8 cellular contexts compared by ENCODE assay signal in the genomic region with DNA sequence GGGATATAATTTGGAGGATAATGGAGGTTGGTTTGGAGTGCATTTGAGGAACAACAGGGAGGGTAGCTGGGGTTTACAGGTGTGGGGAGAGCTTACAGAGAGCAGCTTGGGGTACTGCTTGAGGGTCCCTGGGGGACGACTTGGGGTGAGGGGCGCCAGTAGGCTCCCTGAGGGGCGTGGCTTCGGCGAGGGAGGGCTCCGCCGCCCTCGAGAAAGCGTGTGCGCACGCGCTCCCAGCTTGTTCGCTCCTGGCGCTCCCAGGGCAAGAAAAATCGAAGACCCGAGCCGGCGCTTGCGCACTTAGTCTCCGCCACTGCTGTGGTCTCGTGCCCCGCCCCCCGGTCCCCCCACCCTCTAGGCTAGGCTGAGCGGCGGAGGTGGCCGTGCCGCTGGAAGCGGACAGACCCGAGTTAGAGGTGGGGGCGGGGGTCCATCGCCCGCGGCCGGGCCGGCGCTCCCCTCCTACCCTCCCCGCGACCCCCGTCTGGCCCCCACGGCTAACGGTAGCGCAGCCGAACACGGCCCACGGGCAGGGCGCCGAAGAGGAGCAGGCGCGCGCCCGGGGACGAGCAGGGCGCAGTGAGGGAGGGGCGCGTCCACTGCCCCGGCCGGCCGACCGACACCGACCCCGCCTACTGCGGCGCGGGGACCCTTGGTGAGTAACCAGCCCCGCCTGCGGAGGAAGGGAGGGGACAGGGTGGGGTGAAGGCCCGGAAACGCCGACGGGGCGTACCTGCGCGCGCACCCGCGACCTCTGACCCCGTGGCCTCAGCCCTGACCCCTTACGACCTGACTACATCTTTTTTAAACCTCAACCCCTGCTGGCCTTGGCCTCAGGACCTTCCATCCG. TPM values are rescaled to one million over a fixed set of nuclear protein-coding genes. Genes with fewer than 3 reads are reported as not detected.
DNase-seq lines count a peak whose midpoint lies in the region; ATAC-seq and TF ChIP-seq lines count a peak whose summit lies in the region.

No MANE protein-coding gene starts in this region.

- no peaks in the 10 kb centered on the region for H3K36me3 ChIP-seq in HUES6 (ENCODE audit: control insufficient read depth, insufficient read depth, low read length)
- H3K36me3 ChIP-seq in adipocyte (ENCODE audit: control insufficient read depth, insufficient read depth, low read length, severe bottlenecking), result no peaks in the 10 kb centered on the region
- no peaks in the 10 kb centered on the region for H3K36me3 ChIP-seq in sigmoid colon

- TF ChIP-seq CTCF in sigmoid colon (IDR thresholded peaks at IDR 0.05), result no peak

- peak overlapping the region; percentile 67 for H3K4me3 ChIP-seq in HUES6 (ENCODE audit: low read depth, low read length)
- H3K4me3 ChIP-seq in adipocyte (ENCODE audit: low read length), result peak overlapping the region; percentile 70
- peak overlapping the region; percentile 58 to 71 (median 62) for H3K4me3 ChIP-seq in sigmoid colon

- intact Hi-C loops in sigmoid colon (cut with DNase I), result no loop called here

- H3K4me1 ChIP-seq in HUES6 (ENCODE audit: control insufficient read depth, insufficient read depth, low read length) (peaks cover 6% of the 10 kb centered on the region; the same call in 1 of the 2 replicates), adipocyte (ENCODE audit: control insufficient read depth, insufficient read depth, low read length) (no peaks in the 10 kb centered on the region), sigmoid colon (peaks cover 0 to 8% (median 0%) of the 10 kb centered on the region in 4 donors)

- WGBS in sigmoid colon, 2 donors, result 1% methylated on average over 79 of the region's 79 CpGs

- no peak overlapping the region for H3K27ac ChIP-seq in HUES6 (ENCODE audit: low read depth, low read length)
- peak overlapping the region; percentile 80 to 89 (median 84) for H3K27ac ChIP-seq in sigmoid colon

- H3K27me3 ChIP-seq in HUES6 (ENCODE audit: control insufficient read depth, insufficient read depth, low read length), result no peaks in the 10 kb centered on the region
- no peaks in the 10 kb centered on the region for H3K27me3 ChIP-seq in adipocyte (replicated peaks; ENCODE audit: control insufficient read depth, insufficient read depth, low read length)
- H3K27me3 ChIP-seq in sigmoid colon, result no peaks in the 10 kb centered on the region

- no peak for ATAC-seq in HG02981 (IDR thresholded peaks at IDR 0.05; ENCODE audit: unreplicated experiment)

- no peak for TF ChIP-seq POLR2A in sigmoid colon (IDR thresholded peaks at IDR 0.05)

- H3K9ac ChIP-seq in HUES6 (ENCODE audit: low read length), result peak overlapping the region; percentile 51
- peak overlapping the region; percentile 70 for H3K9ac ChIP-seq in adipocyte (ENCODE audit: low read length)

- DNase-seq in DMS79 treated with DMSO at 0.1 percent for 48 hours (lab: John Stamatoyannopoulos, UW) (peak; percentile 49), SK-N-DZ (ENCODE audit: low spot score) (peak; percentile 85), adipocyte (ENCODE audit: low read depth) (peak; percentile 77), hepatic stellate cell (ENCODE audit: low spot score) (peak; percentile 63), sigmoid colon (peak; percentile 79), GOT3 (lab: John Stamatoyannopoulos, UW) (no peak)

- TF ChIP-seq EP300 in sigmoid colon (IDR thresholded peaks at IDR 0.05), result no peak

- peaks cover 14% of the 10 kb centered on the region; the same call in 1 of the 2 replicates for H3K9me3 ChIP-seq in HUES6 (ENCODE audit: control insufficient read depth, insufficient read depth, low read depth, low read length)
- peaks cover 9% of the 10 kb centered on the region for H3K9me3 ChIP-seq in adipocyte (ENCODE audit: control insufficient read depth, low read length)
- H3K9me3 ChIP-seq in sigmoid colon, result no peaks in the 10 kb centered on the region

RNA-seq across cellular contexts. Expression of a gene that starts 5.4 kb away (rescaled TPM):
- polyA plus RNA-seq in SK-N-DZ (2014; cell fraction: cytosol; rRNA removed), result 2.8 and 3.2 TPM in 2 replicates
- 3.5 and 5.9 TPM in 2 replicates for polyA plus RNA-seq in SK-N-DZ (2014; cell fraction: nucleus; rRNA removed)
- 1 to 10 TPM in 3 of 4 donors, under 1 TPM in 1; 0.71 to 3.9 (median 1.3) TPM for total RNA-seq in sigmoid colon
- 1 to 10 TPM; 4.2 to 7.6 (median 4.2) TPM for polyA plus RNA-seq in sigmoid colon

RNA-seq across cellular contexts. Expression of a gene that starts 10.3 kb away (rescaled TPM):
- polyA plus RNA-seq in SK-N-DZ (2014; cell fraction: cytosol; rRNA removed), result 11.0 and 11.4 TPM in 2 replicates
- 10.4 and 15.4 TPM in 2 replicates for polyA plus RNA-seq in SK-N-DZ (2014; cell fraction: nucleus; rRNA removed)
- 10 to 100 TPM; 38.3 to 69.8 (median 56.0) TPM for total RNA-seq in sigmoid colon
- 10 to 100 TPM; 21.0 to 32.6 (median 30.9) TPM for polyA plus RNA-seq in sigmoid colon

RNA-seq across cellular contexts. Expression of a gene that starts 20.4 kb away (rescaled TPM):
- polyA plus RNA-seq in SK-N-DZ (2014; cell fraction: cytosol; rRNA removed), result 13.0 and 16.2 TPM in 2 replicates
- 7.0 and 20.0 TPM in 2 replicates for polyA plus RNA-seq in SK-N-DZ (2014; cell fraction: nucleus; rRNA removed)
- total RNA-seq in sigmoid colon, result 10 to 100 TPM; 18.2 to 20.2 (median 19.0) TPM
- polyA plus RNA-seq in sigmoid colon, result 10 to 100 TPM in 1 of 3 donors, 1 to 10 TPM in 2; 2.8 to 15.2 (median 8.4) TPM

RNA-seq across cellular contexts. Expression of a gene that starts 26.2 kb away (rescaled TPM):
- polyA plus RNA-seq in SK-N-DZ (2014; cell fraction: cytosol; rRNA removed), result 59.7 and 61.3 TPM in 2 replicates
- polyA plus RNA-seq in SK-N-DZ (2014; cell fraction: nucleus; rRNA removed), result 164 and 166 TPM in 2 replicates
- total RNA-seq in sigmoid colon, result 100 to 1,000 TPM in 1 of 4 donors, 10 to 100 TPM in 3; 78.5 to 102 (median 93.5) TPM
- 10 to 100 TPM; 49.5 to 57.1 (median 55.5) TPM for polyA plus RNA-seq in sigmoid colon

RNA-seq across cellular contexts. Expression of a gene that starts 51.4 kb away (rescaled TPM):
- polyA plus RNA-seq in SK-N-DZ (2014; cell fraction: cytosol; rRNA removed), result 22.4 and 22.9 TPM in 2 replicates
- polyA plus RNA-seq in SK-N-DZ (2014; cell fraction: nucleus; rRNA removed), result 87.0 and 116 TPM in 2 replicates
- total RNA-seq in sigmoid colon, result 10 to 100 TPM; 19.7 to 63.1 (median 29.7) TPM
- polyA plus RNA-seq in sigmoid colon, result 10 to 100 TPM; 14.4 to 42.0 (median 18.3) TPM
